33 cellular contexts compared by ENCODE assay signal in genomic region chr13:48018637-48019036, GRCh38.
"Had no signal": no experiment of that assay in that cellular context is flagged by ENCODE, and none has a peak within 500 bp of the region (broad histone marks: within the 10 kb centered on the region; RNA-seq: fewer than 3 reads in every experiment).

No MANE protein-coding gene starts in this region.

- H3K9me3 Mint-ChIP-seq: activated CD4-positive, alpha-beta memory T cell treated with anti-CD3 and anti-CD28 coated beads for 36 hours; activated naive CD4-positive, alpha-beta T cell treated with anti-CD3 and anti-CD28 coated beads for 36 hours; activated naive CD4-positive, alpha-beta T cell treated with anti-CD3 and anti-CD28 coated beads, Interleukin-2, amount 50 U/mL, for 24 hours; activated naive CD8-positive, alpha-beta T cell treated with anti-CD3 and anti-CD28 coated beads, Interleukin-2, amount 50 U/mL, for 24 hours; activated T-helper 1 cell treated with anti-CD3 and anti-CD28 coated beads, Interleukin-12 subunit alpha, Interleukin-12 subunit beta, Interleukin-2, Interleukin-4 antibody, amounts not matched to agents 30 ng/mL and 10 ng/mL and 1 ng/mL, durations not matched to agents 14 hours and 24 hours and 36 hours had no signal

- H3K27me3 ChIP-seq: adrenal gland, body of pancreas, colonic mucosa, gastrocnemius medialis, heart left ventricle had no signal

- H3K27me3 Mint-ChIP-seq: activated CD4-positive, alpha-beta memory T cell treated with anti-CD3 and anti-CD28 coated beads for 36 hours; activated CD4-positive, alpha-beta T cell treated with anti-CD3 and anti-CD28 coated beads for 36 hours; activated CD4-positive, alpha-beta T cell treated with anti-CD3 and anti-CD28 coated beads, Interleukin-2, amount 10 ng/mL, durations not matched to agents 24 days and 14 days; activated CD8-positive, alpha-beta memory T cell treated with anti-CD3 and anti-CD28 coated beads, Interleukin-2, amount 10 ng/mL, durations not matched to agents 7 days and 5 days; activated naive CD4-positive, alpha-beta T cell treated with anti-CD3 and anti-CD28 coated beads, Interleukin-2, amount 50 U/mL, for 24 hours; activated naive CD8-positive, alpha-beta T cell treated with anti-CD3 and anti-CD28 coated beads for 36 hours; activated naive CD8-positive, alpha-beta T cell treated with anti-CD3 and anti-CD28 coated beads, Interleukin-2, amount 50 U/mL, for 24 hours; T-helper 17 cell had no signal

- H3K27ac ChIP-seq: adrenal gland, body of pancreas, colonic mucosa, gastrocnemius medialis, heart left ventricle had no signal

- H3K9me3 ChIP-seq: adrenal gland, body of pancreas, colonic mucosa, gastrocnemius medialis had no signal

- H3K4me3 Mint-ChIP-seq: activated CD4-positive, alpha-beta memory T cell treated with anti-CD3 and anti-CD28 coated beads for 36 hours; activated CD4-positive, alpha-beta T cell treated with anti-CD3 and anti-CD28 coated beads for 36 hours; activated CD4-positive, alpha-beta T cell treated with anti-CD3 and anti-CD28 coated beads, Interleukin-2, amount 10 ng/mL, durations not matched to agents 24 days and 14 days; activated CD8-positive, alpha-beta memory T cell treated with anti-CD3 and anti-CD28 coated beads, Interleukin-2, amount 10 ng/mL, durations not matched to agents 7 days and 5 days; activated CD8-positive, alpha-beta T cell treated with anti-CD3 and anti-CD28 coated beads, Interleukin-2, amount 10 ng/mL, durations not matched to agents 7 days and 5 days; activated naive CD4-positive, alpha-beta T cell treated with anti-CD3 and anti-CD28 coated beads for 36 hours; activated naive CD4-positive, alpha-beta T cell treated with anti-CD3 and anti-CD28 coated beads, Interleukin-2, amount 50 U/mL, for 24 hours; activated naive CD8-positive, alpha-beta T cell treated with anti-CD3 and anti-CD28 coated beads for 36 hours; activated naive CD8-positive, alpha-beta T cell treated with anti-CD3 and anti-CD28 coated beads, Interleukin-2, amount 50 U/mL, for 24 hours; activated T-helper 1 cell treated with anti-CD3 and anti-CD28 coated beads, Interleukin-12 subunit alpha, Interleukin-12 subunit beta, Interleukin-2, Interleukin-4 antibody, amounts not matched to agents 30 ng/mL and 10 ng/mL and 1 ng/mL, durations not matched to agents 14 hours and 24 hours and 36 hours; endodermal cell; T-helper 17 cell; T-helper 2 cell treated with Interferon-gamma antibody and Interleukin-4, amounts not matched to agents 5 μg/mL and 100 μg/mL, for 36 hours had no signal

- H3K4me3 ChIP-seq: adrenal gland, body of pancreas, colonic mucosa, gastrocnemius medialis, heart left ventricle had no signal

- ATAC-seq: activated CD4-positive, alpha-beta T cell treated with anti-CD3 and anti-CD28 coated beads for 36 hours; activated CD8-positive, alpha-beta memory T cell treated with anti-CD3 and anti-CD28 coated beads, Interleukin-2, amount 10 ng/mL, durations not matched to agents 7 days and 5 days; activated CD8-positive, alpha-beta T cell treated with anti-CD3 and anti-CD28 coated beads, Interleukin-2, amount 10 ng/mL, durations not matched to agents 7 days and 5 days; activated naive CD8-positive, alpha-beta T cell treated with anti-CD3 and anti-CD28 coated beads, Interleukin-2, amount 50 U/mL, for 24 hours; body of pancreas; esophagus mucosa; gastrocnemius medialis; heart left ventricle; T-helper 17 cell had no signal

- DNase-seq: activated CD4-positive, alpha-beta memory T cell treated with anti-CD3 and anti-CD28 coated beads for 36 hours; activated CD4-positive, alpha-beta T cell treated with anti-CD3 and anti-CD28 coated beads for 36 hours; activated CD4-positive, alpha-beta T cell treated with anti-CD3 and anti-CD28 coated beads, Interleukin-2, amount 10 ng/mL, durations not matched to agents 24 days and 14 days; activated CD4-positive, CD25-positive, alpha-beta regulatory T cell; activated CD4-positive, CD25-positive, alpha-beta regulatory T cell treated with anti-CD3 and anti-CD28 coated beads, Interleukin-2, amount 50 U/mL, for 72 hours; activated CD8-positive, alpha-beta memory T cell treated with anti-CD3 and anti-CD28 coated beads, Interleukin-2, amount 10 ng/mL, durations not matched to agents 7 days and 5 days; activated CD8-positive, alpha-beta memory T cell treated with anti-CD3 and anti-CD28 coated beads, Interleukin-2, amount 50 U/mL, for 4 hours; activated CD8-positive, alpha-beta T cell treated with anti-CD3 and anti-CD28 coated beads, Interleukin-2, amount 10 ng/mL, durations not matched to agents 7 days and 5 days; activated effector memory CD4-positive, alpha-beta T cell treated with anti-CD3 and anti-CD28 coated beads, Interleukin-2, amount 50 U/mL, for 16 hours; activated naive CD4-positive, alpha-beta T cell treated with anti-CD3 and anti-CD28 coated beads for 36 hours; activated naive CD8-positive, alpha-beta T cell treated with anti-CD3 and anti-CD28 coated beads for 36 hours; activated naive CD8-positive, alpha-beta T cell treated with anti-CD3 and anti-CD28 coated beads, Interleukin-2, amount 50 U/mL, for 24 hours; activated T-cell treated with anti-CD3 and anti-CD28 coated beads, Interleukin-2, amount 50 U/mL, for 1 hour; activated T-cell treated with anti-CD3 and anti-CD28 coated beads, Interleukin-2, amount 50 U/mL, for 48 hours; adrenal gland; amygdala; aorta; body of pancreas; caudate nucleus; effector memory CD4-positive, alpha-beta T cell; endodermal cell; foreskin fibroblast; gastrocnemius medialis; glutamatergic neuron; heart left ventricle; T-helper 17 cell; T1000 had no signal

- H3K36me3 ChIP-seq: adrenal gland, colonic mucosa, gastrocnemius medialis, heart left ventricle had no signal

- H3K27ac Mint-ChIP-seq: activated CD4-positive, alpha-beta memory T cell treated with anti-CD3 and anti-CD28 coated beads for 36 hours; activated CD4-positive, alpha-beta T cell treated with anti-CD3 and anti-CD28 coated beads for 36 hours; activated CD4-positive, alpha-beta T cell treated with anti-CD3 and anti-CD28 coated beads, Interleukin-2, amount 10 ng/mL, durations not matched to agents 24 days and 14 days; activated CD8-positive, alpha-beta memory T cell treated with anti-CD3 and anti-CD28 coated beads, Interleukin-2, amount 10 ng/mL, durations not matched to agents 7 days and 5 days; activated CD8-positive, alpha-beta T cell treated with anti-CD3 and anti-CD28 coated beads, Interleukin-2, amount 10 ng/mL, durations not matched to agents 7 days and 5 days; activated naive CD4-positive, alpha-beta T cell treated with anti-CD3 and anti-CD28 coated beads for 36 hours; activated naive CD4-positive, alpha-beta T cell treated with anti-CD3 and anti-CD28 coated beads, Interleukin-2, amount 50 U/mL, for 24 hours; activated naive CD8-positive, alpha-beta T cell treated with anti-CD3 and anti-CD28 coated beads for 36 hours; activated naive CD8-positive, alpha-beta T cell treated with anti-CD3 and anti-CD28 coated beads, Interleukin-2, amount 50 U/mL, for 24 hours; activated T-helper 1 cell treated with anti-CD3 and anti-CD28 coated beads, Interleukin-12 subunit alpha, Interleukin-12 subunit beta, Interleukin-2, Interleukin-4 antibody, amounts not matched to agents 30 ng/mL and 10 ng/mL and 1 ng/mL, durations not matched to agents 14 hours and 24 hours and 36 hours; activated T-helper 2 cell treated with anti-CD3 and anti-CD28 coated beads, Interferon-gamma antibody, Interleukin-2, Interleukin-4, amounts not matched to agents 10 μg/mL and 5 μg/mL and 100 μg/mL, durations not matched to agents 14 hours and 24 hours and 36 hours; endodermal cell; T-helper 17 cell; T-helper 2 cell treated with Interferon-gamma antibody and Interleukin-4, amounts not matched to agents 5 μg/mL and 100 μg/mL, for 36 hours had no signal

- H3K4me1 Mint-ChIP-seq: activated CD4-positive, alpha-beta T cell treated with anti-CD3 and anti-CD28 coated beads for 36 hours; activated CD4-positive, alpha-beta T cell treated with anti-CD3 and anti-CD28 coated beads, Interleukin-2, amount 10 ng/mL, durations not matched to agents 24 days and 14 days; activated CD8-positive, alpha-beta memory T cell treated with anti-CD3 and anti-CD28 coated beads, Interleukin-2, amount 10 ng/mL, durations not matched to agents 7 days and 5 days; activated naive CD8-positive, alpha-beta T cell treated with anti-CD3 and anti-CD28 coated beads for 36 hours; activated naive CD8-positive, alpha-beta T cell treated with anti-CD3 and anti-CD28 coated beads, Interleukin-2, amount 50 U/mL, for 24 hours; endodermal cell had no signal
